In genomic region chr6:12232339-12232738, GRCh38 we compare ENCODE assay signal across 11 cellular contexts. TPM values are rescaled to one million over a fixed set of nuclear protein-coding genes. Genes with fewer than 3 reads are reported as not detected.
DNase-seq lines count a peak whose midpoint lies in the region; ATAC-seq, FAIRE-seq and TF ChIP-seq lines count a peak whose summit lies in the region.
"Had no signal": no experiment of that assay in that cellular context is flagged by ENCODE, and none has a peak within 500 bp of the region (broad histone marks: within the 10 kb centered on the region; RNA-seq: fewer than 3 reads in every experiment).

No MANE protein-coding gene starts in this region.

- H3K9me3 ChIP-seq in prostate gland (no peaks in the 10 kb centered on the region), kidney (ENCODE audit: control insufficient read depth in 1 of 2, low read length in 2 of 2) (no peaks in the 10 kb centered on the region)
- H3K9me3 ChIP-seq: left lung, thyroid gland had no signal

- TF ChIP-seq CTCF in GM12864 (IDR thresholded peaks at IDR 0.05; ENCODE audit: low read depth, low read length, missing control alignments) (no peak), prostate gland (IDR thresholded peaks at IDR 0.05) (no peak), kidney (IDR thresholded peaks at IDR 0.05; ENCODE audit: borderline replicate concordance, extremely low read depth, insufficient read depth) (no peak)

- no peak overlapping the region for H3K9ac ChIP-seq in kidney (ENCODE audit: low read length in 2 of 2)

- H3K27me3 ChIP-seq in prostate gland (replicated peaks; ENCODE audit: insufficient read depth), result no peaks in the 10 kb centered on the region
- H3K27me3 ChIP-seq: left lung, thyroid gland had no signal

- no peak for FAIRE-seq in kidney (lab: Jason Lieb, UNC)

- H3K4me1 ChIP-seq in prostate gland (replicated peaks) (no peaks in the 10 kb centered on the region), kidney (ENCODE audit: control insufficient read depth in 1 of 2, insufficient read depth in 1 of 2, low read depth in 1 of 2, low read length in 2 of 2) (peaks cover 3 to 6% of the 10 kb centered on the region in 2 donors)
- H3K4me1 ChIP-seq: thyroid gland had no signal

- no peak overlapping the region for H3K27ac ChIP-seq in prostate gland
- no peak overlapping the region for H3K27ac ChIP-seq in kidney (ENCODE audit: low read depth in 2 of 2, low read length in 2 of 2)
- H3K27ac ChIP-seq: thyroid gland had no signal

- H3K36me3 ChIP-seq in prostate gland (no peaks in the 10 kb centered on the region), kidney (ENCODE audit: control insufficient read depth in 1 of 2, insufficient read depth in 2 of 2, low read length in 2 of 2) (no peaks in the 10 kb centered on the region)
- H3K36me3 ChIP-seq: left lung, thyroid gland had no signal

- intact Hi-C loops in prostate gland (cut with DNase I) (loop anchor here (5.0 to 10.0 kb wide), 2 partner anchors 528 to 650 kb away; no protein-coding TSS in a partner anchor), kidney (cut with DNase I) (no loop called here)

- peak; percentile 60 for ATAC-seq in GM21423 (IDR thresholded peaks at IDR 0.05; ENCODE audit: unreplicated experiment)
- ATAC-seq: left lung had no signal

- no peak for TF ChIP-seq POLR2A in prostate gland (IDR thresholded peaks at IDR 0.05)

- H3K4me3 ChIP-seq in GM12864 (ENCODE audit: low read depth, low read length), result no peak overlapping the region
- H3K4me3 ChIP-seq in prostate gland, result no peak overlapping the region
- H3K4me3 ChIP-seq in kidney (ENCODE audit: low read length in 2 of 2), result no peak overlapping the region
- H3K4me3 ChIP-seq: left lung, thyroid gland had no signal

- DNase-seq in GM12864 (ENCODE audit: low read depth) (peak; percentile 18), NOMO-1 treated with DMSO at 0.1 percent for 48 hours (lab: John Stamatoyannopoulos, UW; ENCODE audit: unreplicated experiment) (peak; percentile 64), myocyte (ENCODE audit: low read depth) (peak; percentile 43), UCSD-AML1 (lab: John Stamatoyannopoulos, UW; ENCODE audit: unreplicated experiment) (no peak), prostate gland (ENCODE audit: low spot score) (no peak), NCI-H187 (lab: John Stamatoyannopoulos, UW) (no peak), kidney (no peak)
- DNase-seq: left lung, NCI-H1694 treated with DMSO at 0.1 percent for 48 hours, thyroid gland had no signal

- 77% methylated on average over 3 of the region's 3 CpGs for WGBS in prostate gland

RNA-seq across cellular contexts. Expression of gene EDN1, which starts 57.8 kb away (rescaled TPM):
- 0.16 and 0.29 TPM in 2 replicates for total RNA-seq in myocyte
- polyA plus RNA-seq in myocyte (2012), result 2.1 TPM
- total RNA-seq in prostate gland, result 10 to 100 TPM; 15.6 to 20.4 TPM
- 16.6 TPM for total RNA-seq in kidney
- polyA plus RNA-seq in kidney (ENCODE audit: insufficient read depth, low read depth, low replicate concordance), result 3.4 TPM

Comparison
In these comparisons a context has a peak if more than half of its experiments do, and no peak if none do; other contexts are left out.
1. DNase-seq: peak in GM12864 (single experiment), NOMO-1 treated with DMSO at 0.1 percent for 48 hours (single experiment) and myocyte (single experiment); none in UCSD-AML1 (single experiment), prostate gland (single experiment), NCI-H187 (0 of 2) and kidney (single experiment).
2. RNA of gene EDN1, which starts 57.8 kb away (total RNA-seq): 15.6 to 20.4 TPM in prostate gland and 16.6 TPM in kidney (single experiment); 0.16 to 0.29 TPM in myocyte; every median in the first group is over 10 times any median in the second.